Comparison of ENCODE assay signal across 25 cellular contexts in the genomic region with DNA sequence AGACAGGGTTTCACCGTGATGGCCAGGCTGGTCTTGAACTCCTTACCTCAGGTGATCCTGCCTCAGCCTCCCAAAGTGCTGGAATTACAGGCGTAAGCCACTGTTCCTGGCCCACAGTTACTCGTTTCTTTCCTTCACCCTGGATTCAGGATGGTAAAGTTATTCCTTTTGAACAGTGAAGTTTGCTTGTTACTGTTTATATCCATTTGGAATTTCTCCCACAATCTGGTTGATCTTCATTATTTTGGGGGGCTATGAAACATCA. TPM values are rescaled to one million over a fixed set of nuclear protein-coding genes. Genes with fewer than 3 reads are reported as not detected.
DNase-seq lines count a peak whose midpoint lies in the region; ATAC-seq, FAIRE-seq and TF ChIP-seq lines count a peak whose summit lies in the region.
"Had no signal": no experiment of that assay in that cellular context is flagged by ENCODE, and none has a peak within 500 bp of the region (broad histone marks: within the 10 kb centered on the region; RNA-seq: fewer than 3 reads in every experiment).

No MANE protein-coding gene starts in this region.

- FAIRE-seq in kidney (lab: Jason Lieb, UNC), result no peak
- FAIRE-seq: G401.6, GM12891, H54 had no signal

- peak; percentile 6 for TF ChIP-seq POLR2A in GM19193 (IDR thresholded peaks at IDR 0.05; ENCODE audit: extremely low read depth, insufficient read depth, insufficient read length)

- peak overlapping the region; percentile 74 for H3K27ac Mint-ChIP-seq in stimulated activated naive B cell treated with anti-CD40 and anti-IgM and Interleukin-4, amounts not matched to agents 10 μg/mL and 1 μg/mL and 100 μg/mL, for 72 hours

- H3K36me3 Mint-ChIP-seq in stimulated activated naive B cell treated with anti-CD40 and anti-IgM and Interleukin-4, amounts not matched to agents 10 μg/mL and 1 μg/mL and 100 μg/mL, for 72 hours, result peaks cover 19 to 28% of the 10 kb centered on the region in 2 donors

- no peak for ATAC-seq in stimulated activated naive B cell treated with anti-CD40 and anti-IgM and Interleukin-4, amounts not matched to agents 10 μg/mL and 1 μg/mL and 100 μg/mL, for 72 hours (replicated peaks)
- no peak for ATAC-seq in GM21619 (IDR thresholded peaks at IDR 0.05; ENCODE audit: unreplicated experiment)

- no peaks in the 10 kb centered on the region for H3K4me1 ChIP-seq in kidney (ENCODE audit: control insufficient read depth in 1 of 2, insufficient read depth in 1 of 2, low read depth in 1 of 2, low read length in 2 of 2)

- H3K4me3 Mint-ChIP-seq in stimulated activated naive B cell treated with anti-CD40 and anti-IgM and Interleukin-4, amounts not matched to agents 10 μg/mL and 1 μg/mL and 100 μg/mL, for 72 hours, result no peak overlapping the region
- H3K4me3 Mint-ChIP-seq: CD4-positive, alpha-beta memory T cell had no signal

- no peak overlapping the region for H3K27ac ChIP-seq in kidney (ENCODE audit: low read depth in 2 of 2, low read length in 2 of 2)
- H3K27ac ChIP-seq: BLaER1, KMS-11 had no signal

- H3K9me3 ChIP-seq in kidney (ENCODE audit: control insufficient read depth in 1 of 2, low read length in 2 of 2), result no peaks in the 10 kb centered on the region
- H3K9me3 ChIP-seq: BLaER1, Caco-2 had no signal

- H3K27me3 Mint-ChIP-seq in stimulated activated naive B cell treated with anti-CD40 and anti-IgM and Interleukin-4, amounts not matched to agents 10 μg/mL and 1 μg/mL and 100 μg/mL, for 72 hours, result no peaks in the 10 kb centered on the region
- H3K27me3 Mint-ChIP-seq: CD4-positive, alpha-beta memory T cell had no signal

- peaks cover 16 to 25% of the 10 kb centered on the region in 2 donors for H3K4me1 Mint-ChIP-seq in stimulated activated naive B cell treated with anti-CD40 and anti-IgM and Interleukin-4, amounts not matched to agents 10 μg/mL and 1 μg/mL and 100 μg/mL, for 72 hours

- intact Hi-C loops in kidney (cut with DNase I), result no loop called here

- DNase-seq in activated effector memory CD4-positive, alpha-beta T cell treated with anti-CD3 and anti-CD28 coated beads, Interleukin-2, amount 50 U/mL, for 16 hours, result peak; percentile 21
- no peak for DNase-seq in activated effector memory CD4-positive, alpha-beta T cell treated with Interleukin-2 at 50 U/mL for 16 hours
- DNase-seq in kidney (peak; percentile 6), NCI-H2107 (lab: John Stamatoyannopoulos, UW) (no peak)
- no peak for DNase-seq in stimulated activated naive B cell treated with anti-CD40 and anti-IgM and Interleukin-4, amounts not matched to agents 10 μg/mL and 1 μg/mL and 100 μg/mL, for 72 hours
- DNase-seq: CD4-positive, alpha-beta memory T cell; IMR-90; NCI-H1048; NCI-H1417; NCI-H1694; NCI-H2081; NCI-H2171; NCI-H226; NCI-H510A; NCI-H69; Right ventricle myocardium superior; RPMI8226 had no signal

- no peaks in the 10 kb centered on the region for H3K9me3 Mint-ChIP-seq in stimulated activated naive B cell treated with anti-CD40 and anti-IgM and Interleukin-4, amounts not matched to agents 10 μg/mL and 1 μg/mL and 100 μg/mL, for 72 hours
- H3K9me3 Mint-ChIP-seq: CD4-positive, alpha-beta memory T cell had no signal

- H3K4me3 ChIP-seq in kidney (ENCODE audit: low read length in 2 of 2), result no peak overlapping the region
- H3K4me3 ChIP-seq: BLaER1 had no signal

- no peak for TF ChIP-seq CTCF in kidney (IDR thresholded peaks at IDR 0.05; ENCODE audit: borderline replicate concordance, extremely low read depth, insufficient read depth)

- H3K36me3 ChIP-seq in kidney (ENCODE audit: control insufficient read depth in 1 of 2, insufficient read depth in 2 of 2, low read length in 2 of 2), result peaks cover 12% of the 10 kb centered on the region in 2 donors

- H3K9ac ChIP-seq in kidney (ENCODE audit: low read length in 2 of 2), result no peak overlapping the region
- H3K9ac ChIP-seq: BLaER1, KMS-11 had no signal

RNA-seq across cellular contexts. Expression of a gene that starts 43.0 kb away (rescaled TPM):
- total RNA-seq in kidney, result 20.4 TPM
- polyA plus RNA-seq in kidney (ENCODE audit: insufficient read depth, low read depth, low replicate concordance), result 4.8 TPM

RNA-seq across cellular contexts. Expression of a gene that starts 56.8 kb away (rescaled TPM):
- 29.6 TPM for total RNA-seq in kidney
- polyA plus RNA-seq in kidney (ENCODE audit: insufficient read depth, low read depth, low replicate concordance), result 37.0 TPM

Comparison
In these comparisons a context has a peak if more than half of its experiments do, and no peak if none do; other contexts are left out.
1. DNase-seq: peak in activated effector memory CD4-positive, alpha-beta T cell treated with anti-CD3 and anti-CD28 coated beads, Interleukin-2, amount 50 U/mL, for 16 hours (single experiment) and kidney (single experiment); none in activated effector memory CD4-positive, alpha-beta T cell treated with Interleukin-2 at 50 U/mL for 16 hours (single experiment), stimulated activated naive B cell treated with anti-CD40 and anti-IgM and Interleukin-4, amounts not matched to agents 10 μg/mL and 1 μg/mL and 100 μg/mL, for 72 hours (single experiment) and NCI-H2107 (single experiment).